ENCODE assay signal across 15 cellular contexts in genomic region chr14:103084021-103084919, GRCh38. TPM values are rescaled to one million over a fixed set of nuclear protein-coding genes. Genes with fewer than 3 reads are reported as not detected.
DNase-seq lines count a peak whose midpoint lies in the region; ATAC-seq, FAIRE-seq and TF ChIP-seq lines count a peak whose summit lies in the region.
"Had no signal": no experiment of that assay in that cellular context is flagged by ENCODE, and none has a peak within 500 bp of the region (broad histone marks: within the 10 kb centered on the region; RNA-seq: fewer than 3 reads in every experiment).

Gene LBHD2 (plus strand): TSS chr14:103084210. CDS start chr14:103086013, 1,803 bp downstream.

- H4K20me1 ChIP-seq in HepG2 (ENCODE audit: insufficient read depth, low read length) (no peaks in the 10 kb centered on the region), OCI-LY7 (ENCODE audit: insufficient read depth, low read length) (no peaks in the 10 kb centered on the region)

- BruUV-seq in HepG2 (replicated peaks; lab: Mats Ljungman, UMichigan) (no TSS peak), OCI-LY7 (replicated peaks; lab: Mats Ljungman, UMichigan) (no TSS peak)

- no peak within 1 kb of the TSS for H3K27ac Mint-ChIP-seq in endodermal cell
- H3K27ac Mint-ChIP-seq: naive thymus-derived CD8-positive, alpha-beta T cell had no signal

- H3K9me2 ChIP-seq in OCI-LY7 (ENCODE audit: insufficient read depth, low read length), result no peaks in the 10 kb centered on the region

- TF ChIP-seq POLR2A in HepG2 (IDR thresholded peaks at IDR 0.05; ENCODE audit: insufficient read depth in 1 of 2, low read depth in 2 of 2, low read length in 2 of 2), result no peak

- H3K27ac ChIP-seq in endodermal cell (ENCODE audit: low read depth, low read length) (no peak within 1 kb of the TSS), HepG2 (ENCODE audit: extremely low read length, insufficient read depth, low read length) (no peak within 1 kb of the TSS), thoracic aorta (no peak within 1 kb of the TSS), OCI-LY7 (ENCODE audit: low read depth, low read length, poor library complexity, severe bottlenecking) (no peak within 1 kb of the TSS)
- H3K27ac ChIP-seq: Peyer's patch had no signal

- H3K9me3 Mint-ChIP-seq in endodermal cell, result no peaks in the 10 kb centered on the region

- H3K4me3 Mint-ChIP-seq in endodermal cell, result peak within 1 kb of the TSS; percentile 11
- H3K4me3 Mint-ChIP-seq: naive thymus-derived CD8-positive, alpha-beta T cell had no signal

- TF ChIP-seq RAD21 in HepG2 (CRISPR knock-in tag; IDR thresholded peaks at IDR 0.05), result no peak

- H3K36me3 ChIP-seq in endodermal cell (ENCODE audit: control insufficient read depth, insufficient read depth, low read length), result no peaks in the 10 kb centered on the region
- no peaks in the 10 kb centered on the region for H3K36me3 ChIP-seq in HepG2 (replicated peaks in 1 of 2; ENCODE audit: control insufficient read depth in 1 of 2, insufficient read depth in 2 of 2, low read length in 2 of 2)
- H3K36me3 ChIP-seq in thoracic aorta, result no peaks in the 10 kb centered on the region
- H3K36me3 ChIP-seq in OCI-LY7 (ENCODE audit: insufficient read depth, low read length), result no peaks in the 10 kb centered on the region
- H3K36me3 ChIP-seq: Peyer's patch had no signal

- H3K9me3 ChIP-seq in endodermal cell (ENCODE audit: control insufficient read depth, low read length) (no peaks in the 10 kb centered on the region), HepG2 (ENCODE audit: low read length) (no peaks in the 10 kb centered on the region), thoracic aorta (no peaks in the 10 kb centered on the region), OCI-LY7 (ENCODE audit: low read length) (no peaks in the 10 kb centered on the region)
- H3K9me3 ChIP-seq: Peyer's patch had no signal

- WGBS in endodermal cell (ENCODE audit: insufficient coverage in 1 of 2, insufficient read length in 1 of 2), 2 experiments, result 23 to 31% methylated on average over 25 to 61 of the region's 61 CpGs
- 2% methylated on average over 36 of the region's 61 CpGs for WGBS in HepG2 (ENCODE audit: low lambda C conversion rate)

- CTCF ChIA-PET in HepG2 (lab: Yijun Ruan, JAX; ENCODE audit: low intra/inter-chr PET ratio, low total read pairs), result no interaction called here
- CTCF ChIA-PET in OCI-LY7 (lab: Charles Lee; ENCODE audit: unreplicated experiment), result interaction anchor here (0.5 kb wide), 1 partner anchor 26 kb away, joined by 3 read pairs; no protein-coding TSS in a partner anchor

- H3K4me1 Mint-ChIP-seq in endodermal cell, result no peaks in the 10 kb centered on the region
- H3K4me1 Mint-ChIP-seq: naive thymus-derived CD8-positive, alpha-beta T cell had no signal

- H3K27me3 ChIP-seq in endodermal cell (ENCODE audit: control insufficient read depth, insufficient read depth, low read length, poor library complexity, severe bottlenecking) (peaks cover 62% of the 10 kb centered on the region), HepG2 (ENCODE audit: control insufficient read depth in 1 of 2, insufficient read depth in 2 of 2, low read length in 2 of 2) (peaks cover 0 to 25% of the 10 kb centered on the region in 2 experiments; a peak in 4 of 5 replicates), thoracic aorta (replicated peaks; ENCODE audit: insufficient read depth) (no peaks in the 10 kb centered on the region)

- no peak for FAIRE-seq in HepG2 (lab: Jason Lieb, UNC)

- no peak for TF ChIP-seq CTCF in endodermal cell (conservative IDR thresholded peaks at IDR 0.05)
- no peak for TF ChIP-seq CTCF in HepG2 (CRISPR knock-in tag; IDR thresholded peaks at IDR 0.05)
- no peak for TF ChIP-seq CTCF in thoracic aorta (IDR thresholded peaks at IDR 0.05)
- no peak for TF ChIP-seq CTCF in OCI-LY7 (conservative IDR thresholded peaks at IDR 0.05; ENCODE audit: low read length)

- H3K4me1 ChIP-seq in endodermal cell (ENCODE audit: control insufficient read depth, insufficient read depth, low read length), result no peaks in the 10 kb centered on the region
- H3K4me1 ChIP-seq in HepG2 (ENCODE audit: insufficient read depth, low read length), result peaks cover 53% of the 10 kb centered on the region
- H3K4me1 ChIP-seq in thoracic aorta (ENCODE audit: control insufficient read depth in 1 of 2, low read depth in 2 of 2), result peaks cover 4 to 8% of the 10 kb centered on the region in 2 donors
- H3K4me1 ChIP-seq in OCI-LY7 (ENCODE audit: insufficient read depth, low read length, poor library complexity, severe bottlenecking), result peaks cover 5% of the 10 kb centered on the region

- H3K4me2 ChIP-seq in HepG2 (ENCODE audit: low read depth, low read length), result peak within 1 kb of the TSS; percentile 70
- no peak within 1 kb of the TSS for H3K4me2 ChIP-seq in OCI-LY7 (ENCODE audit: low read length)

- H2AFZ ChIP-seq in HepG2 (ENCODE audit: low read length) (no peak within 1 kb of the TSS), OCI-LY7 (ENCODE audit: low read length) (no peak within 1 kb of the TSS)

- ATAC-seq in HepG2 (peak; percentile 70), thoracic aorta (ENCODE audit: insufficient number of reproducible peaks, low FRiP score, low read depth) (no peak), GM19463 (IDR thresholded peaks at IDR 0.05; ENCODE audit: unreplicated experiment) (no peak)
- ATAC-seq: naive thymus-derived CD8-positive, alpha-beta T cell had no signal

- in situ Hi-C loops in HepG2 (cut with HindIII; ENCODE audit: extremely low pct_ligation_motif_present, low pct_unique_long_range_greater_than_20kb), result no loop called here

- POLR2A ChIA-PET in HepG2 (lab: Yijun Ruan, JAX) (interaction anchor here (0.9 to 1.2 kb wide), 2 partner anchors 15 to 16 kb away, joined by 3 to 4 read pairs; no protein-coding TSS in a partner anchor), OCI-LY7 (lab: Charles Lee) (no interaction called here)

- H3K4me3 ChIP-seq in endodermal cell (ENCODE audit: low read length) (no peak within 1 kb of the TSS), HepG2 (replicated peaks in 1 of 3; ENCODE audit: insufficient read depth in 1 of 3, low read depth in 2 of 3, low read length in 3 of 3) (peak within 1 kb of the TSS; percentile 11 to 67 (median 45); a peak in 4 of 6 replicates), thoracic aorta (peak within 1 kb of the TSS; percentile 19), OCI-LY7 (ENCODE audit: low read depth, low read length, poor library complexity, severe bottlenecking) (no peak within 1 kb of the TSS)

- intact Hi-C loops in HepG2 (cut with micrococcal nuclease; ENCODE audit: unreplicated experiment) (no loop called here), OCI-LY7 (cut with micrococcal nuclease; ENCODE audit: unreplicated experiment) (no loop called here)

- H3K9ac ChIP-seq in endodermal cell (ENCODE audit: extremely low read depth, low read length, poor library complexity, severe bottlenecking), result no peak within 1 kb of the TSS
- H3K9ac ChIP-seq in HepG2 (ENCODE audit: insufficient read depth, low read depth, low read length), result 0 out of 2 replicates have a peak within 1 kb of the TSS, but pooled peaks have one; percentile 23

- no peak for TF ChIP-seq EP300 in HepG2 (IDR thresholded peaks at IDR 0.05; ENCODE audit: low read depth in 2 of 2, low read length in 2 of 2)
- TF ChIP-seq EP300 in HepG2 (CRISPR knock-in tag; IDR thresholded peaks at IDR 0.05; ENCODE audit: borderline replicate concordance), result no peak

- DNase-seq in NCI-H748 (lab: John Stamatoyannopoulos, UW; ENCODE audit: unreplicated experiment), result peak; percentile 57
- DNase-seq in NCI-H748 treated with DMSO at 0.1 percent for 48 hours (lab: John Stamatoyannopoulos, UW), result no peak
- DNase-seq in endodermal cell, result peak; percentile 61
- no peak for DNase-seq in HepG2 (ENCODE audit: low spot score)
- DNase-seq in thoracic aorta (ENCODE audit: low spot score), result no peak
- no peak for DNase-seq in NCI-H1694 treated with DMSO at 0.1 percent for 48 hours (lab: John Stamatoyannopoulos, UW)
- DNase-seq in OCI-LY7 (ENCODE audit: low spot score), result no peak
- DNase-seq: effector CD4-positive, alpha-beta T cell; NCI-H1092 treated with DMSO at 0.1 percent for 48 hours; stimulated activated naive CD4-positive, alpha-beta T cell; T1000 had no signal

- H3K36me3 Mint-ChIP-seq in endodermal cell (ENCODE audit: low read depth), result no peaks in the 10 kb centered on the region
- H3K36me3 Mint-ChIP-seq: naive thymus-derived CD8-positive, alpha-beta T cell had no signal

- no peaks in the 10 kb centered on the region for H3K79me2 ChIP-seq in HepG2 (ENCODE audit: insufficient read depth, low read length)
- no peaks in the 10 kb centered on the region for H3K79me2 ChIP-seq in OCI-LY7 (ENCODE audit: insufficient read depth, low read depth, low read length)

- H3K27me3 Mint-ChIP-seq in endodermal cell (ENCODE audit: insufficient read depth), result peaks cover 2% of the 10 kb centered on the region

TF ChIP-seq in HepG2, 621 proteins besides CTCF, POLR2A, EP300 and RAD21 (continues in another document):
- no peak for TF ChIP-seq TMF1 (CRISPR knock-in tag; IDR thresholded peaks at IDR 0.05; ENCODE audit: low read depth)
- TF ChIP-seq WIZ (CRISPR knock-in tag; IDR thresholded peaks at IDR 0.05), result no peak

RNA-seq across cellular contexts. Expression of gene LBHD2, which starts in this region (rescaled TPM):
- not detected for total RNA-seq in endodermal cell
- polyA plus RNA-seq in endodermal cell (2013, experiment 1 of 2), result not detected
- not detected for polyA plus RNA-seq in endodermal cell (2013, experiment 2 of 2)
- 0.72 and 1.00 TPM in 2 replicates for total RNA-seq in HepG2 (2016; rRNA removed; fragmentation: Illumina TruSeq; extraction: Trizol)
- total RNA-seq in HepG2 (2016; cell fraction: cytosol; rRNA removed; fragmentation: Illumina TruSeq; extraction: Trizol; ENCODE audit: low read depth), result 2.3 and 2.8 TPM in 2 replicates
- 0.37 and 0.39 TPM in 2 replicates for total RNA-seq in HepG2 (2016; cell fraction: insoluble cytoplasmic fraction; rRNA removed; fragmentation: Illumina TruSeq; extraction: Trizol)
- total RNA-seq in HepG2 (2016; cell fraction: membrane; rRNA removed; fragmentation: Illumina TruSeq; extraction: Trizol), result 1.1 and 4.0 TPM in 2 replicates
- total RNA-seq in HepG2 (2016; cell fraction: nucleus; rRNA removed; fragmentation: Illumina TruSeq; extraction: Trizol), result not detected in 2 replicates
- polyA plus RNA-seq in HepG2 (2011; rRNA removed), result 0.67 and 0.95 TPM in 2 replicates
- 0.85 and 2.1 TPM in 2 replicates for polyA plus RNA-seq in HepG2 (2011; cell fraction: cytosol; rRNA removed)
- polyA plus RNA-seq in HepG2 (2011; cell fraction: nucleus; rRNA removed), result 0.64 and 1.0 TPM in 2 replicates
- 0.40 and 0.72 TPM in 2 replicates for polyA plus RNA-seq in HepG2 (2012)
- polyA plus RNA-seq in HepG2 (2016; cell fraction: cytosol; fragmentation: Illumina TruSeq; extraction: Trizol; ENCODE audit: low read depth), result 2.9 and 3.8 TPM in 2 replicates
- polyA plus RNA-seq in HepG2 (2016; cell fraction: insoluble cytoplasmic fraction; fragmentation: Illumina TruSeq; extraction: Trizol; ENCODE audit: low read depth), result 0.36 and 0.88 TPM in 2 replicates
- 0.86 and 1.1 TPM in 2 replicates for polyA plus RNA-seq in HepG2 (2016; cell fraction: membrane; fragmentation: Illumina TruSeq; extraction: Trizol; ENCODE audit: low read depth)
- polyA plus RNA-seq in HepG2 (2016; cell fraction: nucleus; fragmentation: Illumina TruSeq; extraction: Trizol; ENCODE audit: insufficient read depth, low read depth), result 0.73 and 0.75 TPM in 2 replicates
- polyA minus RNA-seq in HepG2 (2011; rRNA and poly(A)+ RNA removed; ENCODE audit: low replicate concordance), result 0.30 TPM in 1 of 2 replicates, not detected in the other
- not detected in 2 replicates for polyA minus RNA-seq in HepG2 (2011; cell fraction: cytosol; rRNA and poly(A)+ RNA removed)
- not detected in 2 replicates for polyA minus RNA-seq in HepG2 (2011; cell fraction: nucleus; rRNA and poly(A)+ RNA removed)
- not detected for total RNA-seq in thoracic aorta
- not detected in 2 replicates for total RNA-seq in OCI-LY7 (2014; rRNA removed; shearing (Covaris generic))
- total RNA-seq in OCI-LY7 (2022), result not detected in 2 replicates
- total RNA-seq: naive thymus-derived CD8-positive, alpha-beta T cell; Peyer's patch had no signal
- polyA plus RNA-seq: AG04450; naive thymus-derived CD8-positive, alpha-beta T cell had no signal

Comparison
In these comparisons a context has a peak if more than half of its experiments do, and no peak if none do; other contexts are left out.
1. Peak in DNase-seq in endodermal cell; RNA of the gene not detected or under 1 TPM.
2. H3K4me3 ChIP-seq: peak in HepG2 (3 of 3) and thoracic aorta (single experiment); none in endodermal cell (single experiment) and OCI-LY7 (single experiment).